ENCODE assay signal across 16 cellular contexts in the genomic region with DNA sequence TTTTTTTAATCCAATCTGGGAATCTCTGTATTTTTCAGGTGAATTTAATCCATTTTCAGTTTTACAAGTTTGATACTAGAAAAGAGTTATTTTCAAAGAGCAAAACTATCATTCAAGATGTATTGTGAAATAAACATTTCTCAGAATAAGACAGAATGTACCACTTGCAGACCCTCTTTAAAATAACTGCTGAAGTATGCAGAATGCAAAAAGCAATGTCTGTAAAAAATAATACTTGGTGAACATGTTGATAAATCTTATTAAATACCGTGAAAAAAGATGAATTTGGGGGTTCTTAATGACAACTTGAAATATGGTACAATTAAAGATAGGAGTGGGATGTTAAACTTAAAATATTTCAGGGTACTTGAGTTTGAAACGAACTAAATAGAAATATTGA. TPM values are rescaled to one million over a fixed set of nuclear protein-coding genes. Genes with fewer than 3 reads are reported as not detected.
DNase-seq lines count a peak whose midpoint lies in the region; TF ChIP-seq lines count a peak whose summit lies in the region.
"Had no signal": no experiment of that assay in that cellular context is flagged by ENCODE, and none has a peak within 500 bp of the region (broad histone marks: within the 10 kb centered on the region; RNA-seq: fewer than 3 reads in every experiment).

No MANE protein-coding gene starts in this region.

- BruUV-seq in Calu3 (replicated peaks; lab: Mats Ljungman, UMichigan), result no TSS peak
- no TSS peak for BruUV-seq in mammary epithelial cell (replicated peaks; lab: Mats Ljungman, UMichigan)

- H3K4me3 Mint-ChIP-seq in Calu3 (ENCODE audit: low read depth, unreplicated experiment), result no peak overlapping the region
- H3K4me3 Mint-ChIP-seq in HFFc6, result no peak overlapping the region
- H3K4me3 Mint-ChIP-seq: CD4-positive, alpha-beta T cell had no signal

- intact Hi-C loops in Calu3 (cut with micrococcal nuclease; ENCODE audit: unreplicated experiment) (no loop called here), mammary epithelial cell (cut with micrococcal nuclease) (no loop called here)

- no peak for TF ChIP-seq CTCF in Calu3 (IDR thresholded peaks at IDR 0.05; ENCODE audit: unreplicated experiment)
- TF ChIP-seq CTCF in HFFc6 (IDR thresholded peaks at IDR 0.05), result no peak
- TF ChIP-seq CTCF in mammary epithelial cell (conservative IDR thresholded peaks at IDR 0.05 in 1 of 2, IDR thresholded peaks at IDR 0.05 in 1 of 2; ENCODE audit: extremely low read depth in 1 of 2, insufficient read depth in 1 of 2, low read depth in 1 of 2, low read length in 2 of 2), result no peak

- no peaks in the 10 kb centered on the region for H3K27me3 Mint-ChIP-seq in Calu3 (ENCODE audit: unreplicated experiment)
- no peaks in the 10 kb centered on the region for H3K27me3 Mint-ChIP-seq in HFFc6 (ENCODE audit: insufficient read depth)
- H3K27me3 Mint-ChIP-seq: CD4-positive, alpha-beta T cell had no signal

- no peak overlapping the region for H3K4me2 ChIP-seq in mammary epithelial cell (ENCODE audit: insufficient read depth, low read depth, low read length)

- CTCF ChIA-PET in Calu3 (lab: Charles Lee), result no interaction called here
- CTCF ChIA-PET in mammary epithelial cell (lab: Charles Lee; ENCODE audit: low non-redundant PET), result no interaction called here

- no peaks in the 10 kb centered on the region for H3K36me3 Mint-ChIP-seq in Calu3 (ENCODE audit: insufficient read depth, unreplicated experiment)
- H3K36me3 Mint-ChIP-seq in HFFc6 (ENCODE audit: low read depth), result no peaks in the 10 kb centered on the region

- dilution Hi-C loops in mammary epithelial cell (cut with HindIII; ENCODE audit: low sequenced_read_pairs), result no loop called here

- H3K79me2 ChIP-seq in mammary epithelial cell (ENCODE audit: insufficient read depth, low read length), result no peaks in the 10 kb centered on the region

- H3K9me3 ChIP-seq in mammary epithelial cell (replicated peaks; ENCODE audit: insufficient read depth, low read length), result no peaks in the 10 kb centered on the region
- no peaks in the 10 kb centered on the region for H3K9me3 ChIP-seq in subcutaneous abdominal adipose tissue (ENCODE audit: control insufficient read depth in 5 of 5, low read length in 5 of 5)
- H3K9me3 ChIP-seq: Caco-2 had no signal

- H3K4me1 ChIP-seq in mammary epithelial cell (ENCODE audit: insufficient read depth, low read length) (peaks cover 9% of the 10 kb centered on the region), subcutaneous abdominal adipose tissue (ENCODE audit: control insufficient read depth in 5 of 5, insufficient read depth in 5 of 5, low read length in 5 of 5) (peaks cover 0 to 18% (median 14%) of the 10 kb centered on the region in 5 donors)
- H3K4me1 ChIP-seq: Caco-2 had no signal

- H3K27ac Mint-ChIP-seq in Calu3 (ENCODE audit: unreplicated experiment) (peak overlapping the region; percentile 92), HFFc6 (peak overlapping the region; percentile 66; the same call in 1 of the 2 replicates)
- H3K27ac Mint-ChIP-seq: CD4-positive, alpha-beta T cell had no signal

- H3K4me1 Mint-ChIP-seq in Calu3 (ENCODE audit: low read depth, unreplicated experiment) (peaks cover 27% of the 10 kb centered on the region), HFFc6 (ENCODE audit: low read depth) (peaks cover 29% of the 10 kb centered on the region)

- H4K20me1 ChIP-seq in mammary epithelial cell (ENCODE audit: insufficient read depth, low read length), result no peaks in the 10 kb centered on the region

- H3K4me3 ChIP-seq in mammary epithelial cell (replicated peaks in 1 of 3; ENCODE audit: insufficient read depth in 1 of 3, low read depth in 2 of 3, low read length in 3 of 3) (no peak overlapping the region), subcutaneous abdominal adipose tissue (ENCODE audit: low read depth in 1 of 5, low read length in 5 of 5) (no peak overlapping the region)

- H3K27ac ChIP-seq in mammary epithelial cell (ENCODE audit: insufficient read depth, low read depth, low read length), result no peak overlapping the region
- peak overlapping the region; percentile 92 for H3K27ac ChIP-seq in subcutaneous abdominal adipose tissue (ENCODE audit: low read depth, low read length)
- H3K27ac ChIP-seq: C4-2B had no signal

- H3K36me3 ChIP-seq in mammary epithelial cell (ENCODE audit: insufficient read depth, low read length), result no peaks in the 10 kb centered on the region
- no peaks in the 10 kb centered on the region for H3K36me3 ChIP-seq in subcutaneous abdominal adipose tissue (ENCODE audit: control insufficient read depth in 5 of 5, insufficient read depth in 5 of 5, low read length in 5 of 5)

- no peaks in the 10 kb centered on the region for H3K9me3 Mint-ChIP-seq in Calu3 (ENCODE audit: low read depth, unreplicated experiment)
- H3K9me3 Mint-ChIP-seq in HFFc6, result no peaks in the 10 kb centered on the region
- H3K9me3 Mint-ChIP-seq: CD4-positive, alpha-beta T cell had no signal

- peak overlapping the region; percentile 68 for H2AFZ ChIP-seq in mammary epithelial cell (ENCODE audit: low read depth, low read length)

- H3K27me3 ChIP-seq in mammary epithelial cell (ENCODE audit: insufficient read depth, low read length) (no peaks in the 10 kb centered on the region), subcutaneous abdominal adipose tissue (ENCODE audit: control insufficient read depth in 5 of 5, insufficient read depth in 4 of 5, low read length in 5 of 5) (no peaks in the 10 kb centered on the region)

- in situ Hi-C loops in mammary epithelial cell (cut with MboI; ENCODE audit: low sequenced_read_pairs in 2 of 2), result no loop called here

- WGBS in mammary epithelial cell (ENCODE audit: low coverage, missing lambda C conversion rate), result 96% methylated on average over 2 of the region's 2 CpGs

- H3K9ac ChIP-seq in mammary epithelial cell (ENCODE audit: insufficient read depth, low read length), result no peak overlapping the region
- no peak overlapping the region for H3K9ac ChIP-seq in subcutaneous abdominal adipose tissue (ENCODE audit: low read length in 5 of 5)

- DNase-seq in Calu3 (no peak), HFFc6 (no peak), mammary epithelial cell (no peak), HK-2 (ENCODE audit: unreplicated experiment) (no peak), NCI-H187 (lab: John Stamatoyannopoulos, UW) (no peak), DMS79 (lab: John Stamatoyannopoulos, UW) (no peak)
- DNase-seq: AML-193; Caco-2; CD4-positive, alpha-beta T cell; DMS153; DMS79 treated with DMSO at 0.1 percent for 48 hours; GF-D8; GOT3; H7 had no signal

RNA-seq across cellular contexts. Expression of a gene that starts 26.1 kb away (rescaled TPM):
- total RNA-seq in Calu3 (2022), result 163 and 193 TPM in 2 replicates
- total RNA-seq in HFFc6 (2021; fragmentation: NEBNext Ultra II Directional; extraction: Animal tissue kit (Norgen Biotek cat#: 25700)), result 10 to 100 TPM; 61.6 to 89.8 (median 64.9) TPM
- 10 to 100 TPM; 45.2 to 57.9 TPM for total RNA-seq in mammary epithelial cell
- 37.4 TPM for polyA plus RNA-seq in mammary epithelial cell
- polyA minus RNA-seq in mammary epithelial cell, result 38.7 TPM
